Comparison of ENCODE assay signal across 30 cellular contexts in the genomic region with DNA sequence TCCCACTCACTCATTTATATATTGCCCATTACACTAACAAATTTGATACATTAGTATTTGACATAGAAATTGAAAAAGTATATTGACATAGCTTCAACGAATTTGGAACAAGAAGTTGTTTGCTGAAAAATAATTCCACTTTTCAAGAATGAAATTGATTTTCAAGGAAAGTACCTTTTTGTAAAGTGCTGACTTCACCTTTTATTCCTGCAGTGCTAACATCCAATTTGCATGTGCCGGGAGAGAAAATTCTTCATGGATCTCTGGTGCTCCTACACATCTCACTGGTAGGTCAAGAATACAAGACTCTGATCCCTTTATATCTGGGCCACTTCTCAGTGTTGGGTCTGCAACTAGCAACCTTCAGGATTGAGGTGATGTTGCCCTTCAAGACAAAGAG.
"Had no signal": no experiment of that assay in that cellular context is flagged by ENCODE, and none has a peak within 500 bp of the region (broad histone marks: within the 10 kb centered on the region; RNA-seq: fewer than 3 reads in every experiment).

No MANE protein-coding gene starts in this region.

- H3K4me2 ChIP-seq: SK-N-SH had no signal

- FAIRE-seq: bronchial epithelial cell, TTC549 had no signal

- H3K9me3 ChIP-seq: SJSA1, SK-N-SH had no signal

- H3K36me3 Mint-ChIP-seq: activated naive CD4-positive, alpha-beta T cell treated with anti-CD3 and anti-CD28 coated beads, Interleukin-2, amount 50 U/mL, for 72 hours; brain had no signal

- H3K36me3 ChIP-seq: SJSA1 had no signal

- H3K4me3 ChIP-seq: SJSA1 had no signal

- H3K4me1 ChIP-seq: SJSA1 had no signal

- H3K27me3 ChIP-seq: SJSA1 had no signal

- H3K4me3 Mint-ChIP-seq: activated CD4-positive, alpha-beta T cell treated with anti-CD3 and anti-CD28 coated beads for 36 hours; activated CD4-positive, alpha-beta T cell treated with anti-CD3 and anti-CD28 coated beads, Interleukin-2, amount 10 ng/mL, durations not matched to agents 7 days and 5 days; activated CD8-positive, alpha-beta T cell treated with anti-CD3 and anti-CD28 coated beads, Interleukin-2, amount 10 ng/mL, durations not matched to agents 7 days and 5 days; activated naive CD4-positive, alpha-beta T cell treated with anti-CD3 and anti-CD28 coated beads for 36 hours; activated T-cell treated with anti-CD3 and anti-CD28 coated beads, Interleukin-2, amount 50 U/mL, for 24 hours; brain; T-helper 1 cell treated with Interleukin-12 subunit alpha and Interleukin-12 subunit beta and Interleukin-4 antibody, amounts not matched to agents 30 μg/mL and 1 μg/mL, for 36 hours; T-helper 2 cell treated with Interferon-gamma antibody and Interleukin-4, amounts not matched to agents 5 μg/mL and 100 μg/mL, for 36 hours; WTC11 had no signal

- H3K27me3 Mint-ChIP-seq: activated CD4-positive, alpha-beta T cell treated with anti-CD3 and anti-CD28 coated beads for 36 hours; activated CD4-positive, alpha-beta T cell treated with anti-CD3 and anti-CD28 coated beads, Interleukin-2, amount 10 ng/mL, durations not matched to agents 7 days and 5 days; activated T-cell treated with anti-CD3 and anti-CD28 coated beads, Interleukin-2, amount 50 U/mL, for 24 hours; brain had no signal

- ATAC-seq: activated CD4-positive, alpha-beta T cell treated with anti-CD3 and anti-CD28 coated beads for 36 hours; activated CD4-positive, CD25-positive, alpha-beta regulatory T cell treated with anti-CD3 and anti-CD28 coated beads, Interleukin-2, amount 50 U/mL, for 24 hours; activated CD8-positive, alpha-beta T cell treated with anti-CD3 and anti-CD28 coated beads, Interleukin-2, amount 10 ng/mL, durations not matched to agents 7 days and 5 days; activated naive CD4-positive, alpha-beta T cell treated with anti-CD3 and anti-CD28 coated beads, Interleukin-2, amount 50 U/mL, for 72 hours; Panc1; WTC11 had no signal

- DNase-seq: activated CD4-positive, alpha-beta T cell treated with anti-CD3 and anti-CD28 coated beads for 36 hours; activated CD4-positive, alpha-beta T cell treated with anti-CD3 and anti-CD28 coated beads, Interleukin-2, amount 10 ng/mL, durations not matched to agents 7 days and 5 days; activated CD4-positive, alpha-beta T cell treated with anti-CD3 and anti-CD28 coated beads, Interleukin-2, amount 50 U/mL, for 48 hours; activated CD8-positive, alpha-beta T cell treated with anti-CD3 and anti-CD28 coated beads, Interleukin-2, amount 10 ng/mL, durations not matched to agents 7 days and 5 days; activated gamma-delta T cell treated with Interleukin-2 at 50 U/mL for 16 hours; activated naive CD4-positive, alpha-beta T cell treated with anti-CD3 and anti-CD28 coated beads for 36 hours; activated T-cell treated with anti-CD3 and anti-CD28 coated beads, Interleukin-2, amount 50 U/mL, for 24 hours; anterior cingulate cortex; central memory CD4-positive, alpha-beta T cell; Kasumi-1; MM.1S; MV-4-11; NCI-H1092; NCI-H1436 treated with DMSO at 0.1 percent for 48 hours; NCI-H1694 treated with DMSO at 0.1 percent for 48 hours; NCI-H2029; NCI-H345; NCI-H524 treated with DMSO at 0.1 percent for 48 hours; SHP77 treated with DMSO at 0.1 percent for 48 hours; SK-N-SH had no signal

- H3K9me3 Mint-ChIP-seq: activated CD4-positive, alpha-beta T cell treated with anti-CD3 and anti-CD28 coated beads, Interleukin-2, amount 10 ng/mL, durations not matched to agents 7 days and 5 days; activated naive CD4-positive, alpha-beta T cell treated with anti-CD3 and anti-CD28 coated beads for 36 hours; activated naive CD4-positive, alpha-beta T cell treated with anti-CD3 and anti-CD28 coated beads, Interleukin-2, amount 50 U/mL, for 72 hours; activated T-cell treated with anti-CD3 and anti-CD28 coated beads, Interleukin-2, amount 50 U/mL, for 24 hours; brain; T-helper 1 cell treated with Interleukin-12 subunit alpha and Interleukin-12 subunit beta and Interleukin-4 antibody, amounts not matched to agents 30 μg/mL and 1 μg/mL, for 36 hours; T-helper 2 cell treated with Interferon-gamma antibody and Interleukin-4, amounts not matched to agents 5 μg/mL and 100 μg/mL, for 36 hours; WTC11 had no signal

- H3K9ac ChIP-seq: SK-N-SH had no signal

- H3K27ac ChIP-seq: SJSA1 had no signal

- H3K9me2 ChIP-seq: SK-N-SH had no signal

- H3K27ac Mint-ChIP-seq: activated CD4-positive, alpha-beta T cell treated with anti-CD3 and anti-CD28 coated beads for 36 hours; activated CD4-positive, alpha-beta T cell treated with anti-CD3 and anti-CD28 coated beads, Interleukin-2, amount 10 ng/mL, durations not matched to agents 7 days and 5 days; activated CD8-positive, alpha-beta T cell treated with anti-CD3 and anti-CD28 coated beads, Interleukin-2, amount 10 ng/mL, durations not matched to agents 7 days and 5 days; activated naive CD4-positive, alpha-beta T cell treated with anti-CD3 and anti-CD28 coated beads for 36 hours; activated naive CD4-positive, alpha-beta T cell treated with anti-CD3 and anti-CD28 coated beads, Interleukin-2, amount 50 U/mL, for 72 hours; activated T-cell treated with anti-CD3 and anti-CD28 coated beads, Interleukin-2, amount 50 U/mL, for 24 hours; brain; T-helper 1 cell treated with Interleukin-12 subunit alpha and Interleukin-12 subunit beta and Interleukin-4 antibody, amounts not matched to agents 30 μg/mL and 1 μg/mL, for 36 hours; T-helper 2 cell treated with Interferon-gamma antibody and Interleukin-4, amounts not matched to agents 5 μg/mL and 100 μg/mL, for 36 hours; WTC11 had no signal
